In the genomic region with DNA sequence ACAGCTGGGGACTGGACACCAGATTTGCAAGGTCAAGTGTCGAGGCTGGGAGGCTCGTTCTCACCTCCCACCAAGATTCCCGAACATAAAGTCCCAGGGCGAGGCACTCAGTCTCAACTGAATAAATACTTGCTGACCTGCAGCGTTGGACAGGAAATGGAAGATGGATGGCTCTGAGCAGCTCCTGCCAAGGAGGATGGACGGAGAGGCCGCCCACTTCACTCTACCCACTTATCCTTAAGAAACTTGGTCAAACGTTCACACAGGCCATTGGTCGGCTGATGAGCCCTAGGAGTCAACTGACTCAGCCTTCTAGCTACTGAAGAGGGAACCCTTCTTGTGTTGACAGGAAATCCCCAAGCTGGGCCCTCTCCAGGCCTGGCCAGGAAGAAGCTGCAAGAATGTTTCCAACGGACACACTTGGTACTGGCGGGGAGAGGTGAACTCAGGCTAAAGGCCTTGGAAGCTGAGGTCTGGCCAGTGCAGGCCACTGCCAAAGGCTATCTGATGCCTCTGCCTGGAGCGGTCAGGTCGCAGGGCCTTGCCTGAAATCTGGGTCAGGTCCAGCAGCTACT, we compare ENCODE assay signal across 8 cellular contexts. TPM values are rescaled to one million over a fixed set of nuclear protein-coding genes. Genes with fewer than 3 reads are reported as not detected.
DNase-seq lines count a peak whose midpoint lies in the region; ATAC-seq, FAIRE-seq and TF ChIP-seq lines count a peak whose summit lies in the region.

No MANE protein-coding gene starts in this region.

- DNase-seq in GM04504 (ENCODE audit: low read depth) (peak; percentile 97), adipocyte (ENCODE audit: low read depth) (no peak), left ventricle myocardium superior (peak; percentile 81), skeletal muscle cell (ENCODE audit: low read depth) (peak; percentile 91), GM12891 (ENCODE audit: insufficient read length, low spot score) (no peak), HUDEP-2 (lab: John Stamatoyannopoulos, UW; ENCODE audit: unreplicated experiment in 76 of 76) (no peak)
- no peak for DNase-seq in central memory CD4-positive, alpha-beta T cell

- no peaks in the 10 kb centered on the region for H3K9me3 ChIP-seq in adipocyte (ENCODE audit: control insufficient read depth, low read length)

- intact Hi-C loops in left ventricle myocardium superior (cut with micrococcal nuclease): no loop called here

- peaks cover 5% of the 10 kb centered on the region for H3K36me3 ChIP-seq in adipocyte (ENCODE audit: control insufficient read depth, insufficient read depth, low read length, severe bottlenecking)

- peak overlapping the region; percentile 53 for H3K9ac ChIP-seq in adipocyte (ENCODE audit: low read length)

- FAIRE-seq in GM12891 (lab: Jason Lieb, UNC): no peak

- H3K4me3 ChIP-seq in adipocyte (ENCODE audit: low read length): no peak overlapping the region
- H3K4me3 ChIP-seq in skeletal muscle cell (ENCODE audit: low read depth, low read length): no peak overlapping the region

- no peak for TF ChIP-seq POLR2A in GM12891 (IDR thresholded peaks at IDR 0.05; ENCODE audit: low read depth, low read length)

- peaks cover 73% of the 10 kb centered on the region for H3K4me1 ChIP-seq in adipocyte (ENCODE audit: control insufficient read depth, insufficient read depth, low read length)

- peak; percentile 71 for ATAC-seq in left ventricle myocardium superior
- no peak for ATAC-seq in GM21360 (IDR thresholded peaks at IDR 0.05; ENCODE audit: unreplicated experiment)

- H3K27me3 ChIP-seq in adipocyte (replicated peaks; ENCODE audit: control insufficient read depth, insufficient read depth, low read length): no peaks in the 10 kb centered on the region

TF ChIP-seq in GM12891, 5 proteins besides CTCF, POLR2A, EP300 and RAD21:
- TF ChIP-seq TAF1 (IDR thresholded peaks at IDR 0.05; ENCODE audit: low read depth, low read length): no peak
- no peak for TF ChIP-seq POLR2AphosphoS5 (IDR thresholded peaks at IDR 0.05; ENCODE audit: low read depth, low read length)
- TF ChIP-seq SPI1 (IDR thresholded peaks at IDR 0.05; ENCODE audit: low read depth, low read length): no peak
- TF ChIP-seq PAX5 (IDR thresholded peaks at IDR 0.05; ENCODE audit: insufficient read depth, low read length, severe bottlenecking): no peak
- TF ChIP-seq POU2F2 (IDR thresholded peaks at IDR 0.05; ENCODE audit: low read depth, low read length): no peak

RNA-seq across cellular contexts. Expression of gene VAC14, which starts 50.0 kb away (rescaled TPM):
- total RNA-seq in left ventricle myocardium superior: 20.4 TPM
- 18.0 TPM for polyA plus RNA-seq in GM12891 (2012; ENCODE audit: low read depth, missing spikeins)

Comparison
In these comparisons a context has a peak if more than half of its experiments do, and no peak if none do; other contexts are left out.
1. DNase-seq: peak in GM04504 (single experiment), left ventricle myocardium superior (single experiment) and skeletal muscle cell (single experiment); none in adipocyte (single experiment), GM12891 (single experiment), central memory CD4-positive, alpha-beta T cell (single experiment) and HUDEP-2 (0 of 76).